Comparison of ENCODE assay signal across 8 cellular contexts in the genomic region with DNA sequence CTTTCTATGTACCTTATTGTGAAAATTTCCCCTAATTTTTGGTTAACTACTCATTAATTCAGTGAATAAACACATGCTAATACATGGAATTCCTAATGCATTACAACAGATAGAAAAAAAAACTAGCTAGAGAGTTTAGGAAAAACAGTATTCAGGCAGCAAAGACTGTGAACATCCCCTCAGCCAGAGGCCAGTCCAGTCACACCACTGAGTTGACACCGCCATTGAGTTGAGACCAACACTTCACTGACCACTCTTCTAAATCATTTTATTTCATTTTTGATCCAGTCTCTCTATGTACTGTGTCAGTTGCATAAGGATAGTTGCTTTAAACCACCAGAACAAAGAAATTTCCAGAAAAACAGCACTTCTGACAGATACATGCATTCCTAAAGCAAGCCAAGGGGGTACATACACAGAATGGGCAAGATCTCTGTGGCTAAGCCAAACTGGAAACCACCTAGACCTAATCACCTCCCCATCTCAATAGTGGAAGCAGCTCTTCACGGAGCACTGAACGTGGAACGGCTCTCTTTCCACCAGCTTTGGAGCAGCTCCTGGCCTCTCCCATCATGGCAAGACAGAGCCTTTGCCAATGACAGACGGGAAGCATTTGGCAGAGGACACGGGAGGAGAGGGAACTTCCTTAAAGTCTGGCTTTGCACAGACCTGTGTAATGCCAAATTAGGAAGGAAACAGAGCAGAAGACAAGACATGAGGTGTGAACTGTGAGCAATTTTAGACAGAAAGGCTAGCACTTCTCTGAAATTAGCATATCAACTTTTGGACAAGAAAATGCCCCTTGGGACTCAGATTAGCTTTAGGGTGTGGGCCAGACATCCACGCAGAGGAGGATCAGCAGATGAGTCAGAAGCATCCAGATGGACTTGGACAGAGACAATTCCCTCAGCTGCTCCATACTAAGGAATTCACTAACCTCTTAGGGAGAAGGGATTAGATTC. TPM values are rescaled to one million over a fixed set of nuclear protein-coding genes. Genes with fewer than 3 reads are reported as not detected.
DNase-seq lines count a peak whose midpoint lies in the region; ATAC-seq and TF ChIP-seq lines count a peak whose summit lies in the region.

No MANE protein-coding gene starts in this region.

- peaks cover 5 to 29% (median 16%) of the 10 kb centered on the region in 3 donors for H3K4me1 ChIP-seq in esophagus squamous epithelium
- no peaks in the 10 kb centered on the region for H3K4me1 ChIP-seq in endodermal cell (ENCODE audit: control insufficient read depth, insufficient read depth, low read length)
- no peaks in the 10 kb centered on the region for H3K4me1 ChIP-seq in MM.1S (ENCODE audit: low read length)

- no peak overlapping the region for H3K4me2 ChIP-seq in MM.1S (ENCODE audit: low read depth, low read length)

- DNase-seq in esophagus squamous epithelium (lab: John Stamatoyannopoulos, UW) (no peak), endodermal cell (no peak), NCI-H1694 (lab: John Stamatoyannopoulos, UW) (no peak), MM.1S (no peak), COR-L47 (lab: John Stamatoyannopoulos, UW) (no peak)

- peak; percentile 70 for ATAC-seq in GM18858 (IDR thresholded peaks at IDR 0.05; ENCODE audit: unreplicated experiment)
- ATAC-seq in HG02981 (IDR thresholded peaks at IDR 0.05; ENCODE audit: unreplicated experiment) = peak; percentile 45
- ATAC-seq in stimulated activated memory B cell treated with anti-CD40 and anti-IgM and Interleukin-4, amounts not matched to agents 10 μg/mL and 1 μg/mL and 100 μg/mL, for 72 hours = peak; percentile 36

- peaks cover 11% of the 10 kb centered on the region for H3K9me3 Mint-ChIP-seq in stimulated activated memory B cell treated with anti-CD40 and anti-IgM and Interleukin-4, amounts not matched to agents 10 μg/mL and 1 μg/mL and 100 μg/mL, for 72 hours
- H3K9me3 Mint-ChIP-seq in endodermal cell = peaks cover 29% of the 10 kb centered on the region

- intact Hi-C loops in esophagus squamous epithelium (cut with DNase I) = no loop called here

- no peaks in the 10 kb centered on the region for H4K20me1 ChIP-seq in MM.1S (ENCODE audit: insufficient read depth, low read length)

- H2AFZ ChIP-seq in MM.1S (ENCODE audit: low read length) = no peak overlapping the region

- TF ChIP-seq POLR2A in esophagus squamous epithelium (IDR thresholded peaks at IDR 0.05) = no peak

- TF ChIP-seq CTCF in esophagus squamous epithelium (IDR thresholded peaks at IDR 0.05) = no peak
- TF ChIP-seq CTCF in endodermal cell (conservative IDR thresholded peaks at IDR 0.05) = no peak
- TF ChIP-seq CTCF in MM.1S (IDR thresholded peaks at IDR 0.05; ENCODE audit: low read length) = no peak

- WGBS in esophagus squamous epithelium, 2 donors = 16 to 23% methylated on average over 7 of the region's 7 CpGs
- 89 to 93% methylated on average over 6 to 7 of the region's 7 CpGs for WGBS in endodermal cell (ENCODE audit: insufficient coverage in 1 of 2, insufficient read length in 1 of 2), 2 experiments

- H3K27ac Mint-ChIP-seq in stimulated activated memory B cell treated with anti-CD40 and anti-IgM and Interleukin-4, amounts not matched to agents 10 μg/mL and 1 μg/mL and 100 μg/mL, for 72 hours = no peak overlapping the region
- no peak overlapping the region for H3K27ac Mint-ChIP-seq in endodermal cell

- no peaks in the 10 kb centered on the region for H3K36me3 ChIP-seq in esophagus squamous epithelium
- H3K36me3 ChIP-seq in endodermal cell (ENCODE audit: control insufficient read depth, insufficient read depth, low read length) = no peaks in the 10 kb centered on the region
- no peaks in the 10 kb centered on the region for H3K36me3 ChIP-seq in MM.1S (replicated peaks; ENCODE audit: insufficient read depth, low read length)

- peaks cover 7% of the 10 kb centered on the region for H3K36me3 Mint-ChIP-seq in stimulated activated memory B cell treated with anti-CD40 and anti-IgM and Interleukin-4, amounts not matched to agents 10 μg/mL and 1 μg/mL and 100 μg/mL, for 72 hours
- peaks cover 3% of the 10 kb centered on the region for H3K36me3 Mint-ChIP-seq in endodermal cell (ENCODE audit: low read depth)

- H3F3A ChIP-seq in MM.1S (ENCODE audit: insufficient read depth, low read length) = no peaks in the 10 kb centered on the region

- H3K27ac ChIP-seq in esophagus squamous epithelium (peak overlapping the region; percentile 11 to 73 (median 63)), endodermal cell (ENCODE audit: low read depth, low read length) (no peak overlapping the region), MM.1S (ENCODE audit: low read length) (no peak overlapping the region)

- H3K27me3 ChIP-seq in esophagus squamous epithelium = no peaks in the 10 kb centered on the region
- peaks cover 10% of the 10 kb centered on the region for H3K27me3 ChIP-seq in endodermal cell (ENCODE audit: control insufficient read depth, insufficient read depth, low read length, poor library complexity, severe bottlenecking)
- H3K27me3 ChIP-seq in MM.1S (replicated peaks; ENCODE audit: insufficient read depth, low read length) = no peaks in the 10 kb centered on the region

- H3K4me1 Mint-ChIP-seq in stimulated activated memory B cell treated with anti-CD40 and anti-IgM and Interleukin-4, amounts not matched to agents 10 μg/mL and 1 μg/mL and 100 μg/mL, for 72 hours = peaks cover 6% of the 10 kb centered on the region
- H3K4me1 Mint-ChIP-seq in endodermal cell = peaks cover 5% of the 10 kb centered on the region

- H3K9ac ChIP-seq in endodermal cell (ENCODE audit: extremely low read depth, low read length, poor library complexity, severe bottlenecking) (no peak overlapping the region), MM.1S (ENCODE audit: low read length) (no peak overlapping the region)

- no peaks in the 10 kb centered on the region for H3K79me2 ChIP-seq in MM.1S (ENCODE audit: low read length)

- H3K9me3 ChIP-seq in esophagus squamous epithelium (peaks cover 0 to 6% (median 0%) of the 10 kb centered on the region in 3 donors), endodermal cell (ENCODE audit: control insufficient read depth, low read length) (peaks cover 23% of the 10 kb centered on the region), MM.1S (replicated peaks; ENCODE audit: insufficient read depth, low read length) (no peaks in the 10 kb centered on the region)

- H3K4me3 ChIP-seq in esophagus squamous epithelium (peak overlapping the region in 1 of 4 donors; percentile 8), endodermal cell (ENCODE audit: low read length) (no peak overlapping the region), MM.1S (ENCODE audit: low read length) (no peak overlapping the region)

- H3K9me2 ChIP-seq in MM.1S (replicated peaks; ENCODE audit: insufficient read depth, low read length) = no peaks in the 10 kb centered on the region

- H3K27me3 Mint-ChIP-seq in stimulated activated memory B cell treated with anti-CD40 and anti-IgM and Interleukin-4, amounts not matched to agents 10 μg/mL and 1 μg/mL and 100 μg/mL, for 72 hours = peaks cover 9% of the 10 kb centered on the region
- peaks cover 31% of the 10 kb centered on the region for H3K27me3 Mint-ChIP-seq in endodermal cell (ENCODE audit: insufficient read depth)

- no peak overlapping the region for H3K4me3 Mint-ChIP-seq in stimulated activated memory B cell treated with anti-CD40 and anti-IgM and Interleukin-4, amounts not matched to agents 10 μg/mL and 1 μg/mL and 100 μg/mL, for 72 hours
- H3K4me3 Mint-ChIP-seq in endodermal cell = no peak overlapping the region

RNA-seq across cellular contexts. Expression of gene CACNB4, which starts 36.4 kb away (rescaled TPM):
- total RNA-seq in esophagus squamous epithelium = 10 to 100 TPM in 1 of 4 donors, 1 to 10 TPM in 3; 6.1 to 11.1 (median 7.2) TPM
- under 1 TPM; 0.93 to 0.95 TPM for total RNA-seq in endodermal cell
- polyA plus RNA-seq in endodermal cell (2013, experiment 1 of 2) = 6.4 TPM
- polyA plus RNA-seq in endodermal cell (2013, experiment 2 of 2) = 4.7 TPM

Comparison
In these comparisons a context has a peak if more than half of its experiments do, and no peak if none do; other contexts are left out.
1. H3K27ac ChIP-seq: peak in esophagus squamous epithelium (4 of 4); none in endodermal cell (single experiment) and MM.1S (single experiment).
2. Peak in every context shown above with its lines, with median percentiles within 50 percentile points of each other: ATAC-seq.